8 cellular contexts compared by ENCODE assay signal in the genomic region with DNA sequence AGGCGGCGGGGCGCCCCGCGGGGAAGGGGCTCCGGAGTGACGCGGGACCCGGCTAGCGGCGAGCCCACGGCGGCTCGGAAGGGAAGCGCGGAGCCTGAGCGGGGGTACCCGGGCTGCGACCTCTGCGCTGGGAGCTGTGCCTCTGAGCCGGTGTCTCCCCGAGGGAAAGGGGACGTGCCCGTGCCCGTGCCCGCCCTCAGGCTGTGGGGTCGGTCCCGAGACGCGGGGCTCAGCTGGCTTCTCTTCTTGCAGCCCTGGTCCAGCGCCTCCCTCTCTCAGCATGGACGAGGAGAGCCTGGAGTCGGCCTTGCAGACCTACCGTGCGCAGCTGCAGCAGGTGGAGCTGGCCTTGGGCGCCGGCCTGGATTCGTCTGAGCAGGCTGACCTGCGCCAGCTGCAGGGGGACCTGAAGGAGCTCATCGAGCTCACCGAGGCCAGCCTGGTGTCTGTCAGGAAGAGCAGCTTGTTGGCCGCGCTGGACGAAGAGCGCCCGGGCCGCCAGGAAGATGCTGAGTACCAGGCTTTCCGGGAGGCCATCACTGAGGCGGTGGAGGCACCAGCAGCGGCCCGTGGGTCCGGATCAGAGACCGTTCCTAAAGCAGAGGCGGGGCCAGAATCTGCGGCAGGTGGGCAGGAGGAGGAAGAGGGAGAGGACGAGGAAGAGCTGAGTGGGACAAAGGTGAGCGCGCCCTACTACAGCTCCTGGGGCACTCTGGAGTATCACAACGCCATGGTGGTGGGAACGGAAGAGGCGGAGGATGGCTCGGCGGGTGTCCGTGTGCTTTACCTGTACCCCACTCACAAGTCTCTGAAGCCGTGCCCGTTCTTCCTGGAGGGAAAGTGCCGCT. TPM values are rescaled to one million over a fixed set of nuclear protein-coding genes. Genes with fewer than 3 reads are reported as not detected.
A peak's percentile ranks its signal among the peaks of the same experiment; 100 is the strongest.
DNase-seq lines count a peak whose midpoint lies in the region; ATAC-seq and TF ChIP-seq lines count a peak whose summit lies in the region.

No MANE protein-coding gene starts in this region.

- peak overlapping the region; percentile 52; the same call in 1 of the 2 replicates for H3K9ac ChIP-seq in KMS-11

- H3K27me3 ChIP-seq in KMS-11 (ENCODE audit: insufficient read depth, low read depth), result no peaks in the 10 kb centered on the region
- no peaks in the 10 kb centered on the region for H3K27me3 ChIP-seq in breast epithelium
- H3K27me3 ChIP-seq in suprapubic skin, result no peaks in the 10 kb centered on the region

- peaks cover 61% of the 10 kb centered on the region; the same call in 1 of the 2 replicates for H3K79me2 ChIP-seq in KMS-11 (ENCODE audit: insufficient read depth, low read depth)

- intact Hi-C loops in breast epithelium (cut with DNase I; ENCODE audit: low total_unique reads), result no loop called here

- H3K36me3 ChIP-seq in KMS-11 (ENCODE audit: insufficient read depth) (no peaks in the 10 kb centered on the region; the same call in 1 of the 2 replicates), breast epithelium (peaks cover 7% of the 10 kb centered on the region), suprapubic skin (peaks cover 60% of the 10 kb centered on the region)

- H2AFZ ChIP-seq in KMS-11 (ENCODE audit: low read depth), result peak overlapping the region; percentile 42

- TF ChIP-seq CTCF in KMS-11 (conservative IDR thresholded peaks at IDR 0.05; ENCODE audit: low read depth, low read length), result no peak
- TF ChIP-seq CTCF in breast epithelium (IDR thresholded peaks at IDR 0.05), result no peak
- TF ChIP-seq CTCF in suprapubic skin (IDR thresholded peaks at IDR 0.05), result no peak

- H3K9me3 ChIP-seq in breast epithelium, result no peaks in the 10 kb centered on the region
- H3K9me3 ChIP-seq in suprapubic skin, result no peaks in the 10 kb centered on the region

- 55% methylated on average over 25 of the region's 67 CpGs for WGBS in suprapubic skin

- no peak for TF ChIP-seq EP300 in suprapubic skin (IDR thresholded peaks at IDR 0.05)

- H3K4me2 ChIP-seq in KMS-11, result peak overlapping the region; percentile 86

- peak; percentile 17 for ATAC-seq in GM19035 (IDR thresholded peaks at IDR 0.05; ENCODE audit: unreplicated experiment)

- DNase-seq in AG08396 (ENCODE audit: low spot score) (peak; percentile 24), breast epithelium (ENCODE audit: low spot score in 2 of 2) (no peak), left kidney (ENCODE audit: low read depth, low spot score) (peak; percentile 53), suprapubic skin (ENCODE audit: low spot score in 2 of 2) (peak; percentile 67 to 79), SW 1271 (lab: John Stamatoyannopoulos, UW) (no peak)
- no peak for DNase-seq in stimulated activated CD4-positive, alpha-beta T cell treated with anti-CD3 and anti-CD28 coated beads, Interleukin-15, amount 100 ng/mL, for 24 hours

- H3K4me3 ChIP-seq in KMS-11 (IDR thresholded peaks at IDR 0.05; ENCODE audit: insufficient read depth, low read depth, low read length) (no peak overlapping the region), breast epithelium (peak overlapping the region; percentile 88 to 93 (median 91)), suprapubic skin (peak overlapping the region; percentile 94)

- TF ChIP-seq POLR2A in breast epithelium (IDR thresholded peaks at IDR 0.05), result no peak
- no peak for TF ChIP-seq POLR2A in suprapubic skin (IDR thresholded peaks at IDR 0.05)

- peaks cover 20% of the 10 kb centered on the region for H3K4me1 ChIP-seq in KMS-11 (ENCODE audit: low read depth, poor library complexity, severe bottlenecking)
- peaks cover 7 to 13% of the 10 kb centered on the region in 2 donors for H3K4me1 ChIP-seq in breast epithelium
- peaks cover 26% of the 10 kb centered on the region for H3K4me1 ChIP-seq in suprapubic skin

- H3K27ac ChIP-seq in KMS-11 (no peak overlapping the region; the same call in 1 of the 2 replicates), breast epithelium (peak overlapping the region; percentile 90 to 92), suprapubic skin (peak overlapping the region; percentile 94)

- H4K20me1 ChIP-seq in KMS-11 (ENCODE audit: insufficient read depth), result peaks cover 3% of the 10 kb centered on the region; the same call in 1 of the 2 replicates

RNA-seq across cellular contexts. Expression of a gene that starts 0.7 kb away (rescaled TPM):
- total RNA-seq in breast epithelium (10 to 100 TPM; 17.6 to 26.9 (median 24.9) TPM), suprapubic skin (10 to 100 TPM; 21.7 to 25.8 (median 23.3) TPM)

RNA-seq across cellular contexts. Expression of a gene that starts 0.7 kb away (rescaled TPM):
- total RNA-seq in breast epithelium (10 to 100 TPM; 30.7 to 41.0 (median 32.3) TPM), suprapubic skin (10 to 100 TPM; 22.1 to 31.9 (median 27.6) TPM)

RNA-seq across cellular contexts. Expression of a gene that starts 12.1 kb away (rescaled TPM):
- total RNA-seq in breast epithelium (10 to 100 TPM in 1 of 3 donors, 1 to 10 TPM in 2; 2.8 to 40.0 (median 7.4) TPM), suprapubic skin (10 to 100 TPM in 2 of 4 donors, 1 to 10 TPM in 2; 2.1 to 16.1 (median 11.1) TPM)

RNA-seq across cellular contexts. Expression of a gene that starts 27.9 kb away (rescaled TPM):
- 10 to 100 TPM in 2 of 3 donors, 1 to 10 TPM in 1; 7.0 to 16.7 (median 12.0) TPM for total RNA-seq in breast epithelium
- total RNA-seq in suprapubic skin, result 10 to 100 TPM; 12.2 to 36.5 (median 16.9) TPM

RNA-seq across cellular contexts. Expression of a gene that starts 31.1 kb away (rescaled TPM):
- total RNA-seq in breast epithelium, result 10 to 100 TPM; 22.9 to 58.9 (median 36.9) TPM
- 100 to 1,000 TPM in 3 of 4 donors, 10 to 100 TPM in 1; 96.9 to 118 (median 107) TPM for total RNA-seq in suprapubic skin

Comparison
In these comparisons a context has a peak if more than half of its experiments do, and no peak if none do; other contexts are left out.
1. DNase-seq: peak in AG08396 (single experiment), left kidney (single experiment) and suprapubic skin (2 of 2); none in breast epithelium (0 of 2), SW 1271 (0 of 2) and stimulated activated CD4-positive, alpha-beta T cell treated with anti-CD3 and anti-CD28 coated beads, Interleukin-15, amount 100 ng/mL, for 24 hours (single experiment).